In genomic region chr1:30976143-30976542, GRCh38 we compare ENCODE assay signal across 9 cellular contexts.
DNase-seq lines count a peak whose midpoint lies in the region; ATAC-seq lines count a peak whose summit lies in the region.
"Had no signal": no experiment of that assay in that cellular context is flagged by ENCODE, and none has a peak within 500 bp of the region (broad histone marks: within the 10 kb centered on the region; RNA-seq: fewer than 3 reads in every experiment).

No MANE protein-coding gene starts in this region.

- no peaks in the 10 kb centered on the region for H3K9me3 Mint-ChIP-seq in activated T-helper 2 cell treated with anti-CD3 and anti-CD28 coated beads, Interferon-gamma antibody, Interleukin-2, Interleukin-4, amounts not matched to agents 10 μg/mL and 5 μg/mL and 100 μg/mL, durations not matched to agents 14 hours and 24 hours and 36 hours
- H3K9me3 Mint-ChIP-seq in stimulated activated memory B cell treated with anti-CD40 and anti-IgM and Interleukin-4, amounts not matched to agents 10 μg/mL and 1 μg/mL and 100 μg/mL, for 72 hours: no peaks in the 10 kb centered on the region

- no peak overlapping the region for H3K4me3 Mint-ChIP-seq in activated T-helper 2 cell treated with anti-CD3 and anti-CD28 coated beads, Interferon-gamma antibody, Interleukin-2, Interleukin-4, amounts not matched to agents 10 μg/mL and 5 μg/mL and 100 μg/mL, durations not matched to agents 14 hours and 24 hours and 36 hours (ENCODE audit: low read depth)
- no peak overlapping the region for H3K4me3 Mint-ChIP-seq in stimulated activated memory B cell treated with anti-CD40 and anti-IgM and Interleukin-4, amounts not matched to agents 10 μg/mL and 1 μg/mL and 100 μg/mL, for 72 hours

- H3K27ac Mint-ChIP-seq in activated T-helper 2 cell treated with anti-CD3 and anti-CD28 coated beads, Interferon-gamma antibody, Interleukin-2, Interleukin-4, amounts not matched to agents 10 μg/mL and 5 μg/mL and 100 μg/mL, durations not matched to agents 14 hours and 24 hours and 36 hours: peak overlapping the region; percentile 64
- H3K27ac Mint-ChIP-seq in stimulated activated memory B cell treated with anti-CD40 and anti-IgM and Interleukin-4, amounts not matched to agents 10 μg/mL and 1 μg/mL and 100 μg/mL, for 72 hours: peak overlapping the region; percentile 59

- intact Hi-C loops in activated T-helper 2 cell treated with anti-CD3 and anti-CD28 coated beads, Interferon-gamma antibody, Interleukin-2, Interleukin-4, amounts not matched to agents 10 μg/mL and 5 μg/mL and 100 μg/mL, durations not matched to agents 14 hours and 24 hours and 36 hours (cut with micrococcal nuclease): loop anchor here (2.0 kb wide), 1 partner anchor 35 kb away; no protein-coding TSS in a partner anchor
- intact Hi-C loops in left ventricle myocardium superior (cut with micrococcal nuclease): loop anchor here (5.0 to 10.0 kb wide), 2 partner anchors 51 to 89 kb away; partner anchors contain the start of gene PUM1

- H3K4me1 Mint-ChIP-seq in activated T-helper 2 cell treated with anti-CD3 and anti-CD28 coated beads, Interferon-gamma antibody, Interleukin-2, Interleukin-4, amounts not matched to agents 10 μg/mL and 5 μg/mL and 100 μg/mL, durations not matched to agents 14 hours and 24 hours and 36 hours (ENCODE audit: low read depth): peaks cover 50% of the 10 kb centered on the region
- H3K4me1 Mint-ChIP-seq in stimulated activated memory B cell treated with anti-CD40 and anti-IgM and Interleukin-4, amounts not matched to agents 10 μg/mL and 1 μg/mL and 100 μg/mL, for 72 hours: peaks cover 43% of the 10 kb centered on the region

- DNase-seq in HCEC 1CT (peak; percentile 60), left ventricle myocardium superior (no peak), NCI-H526 treated with DMSO at 0.1 percent for 48 hours (lab: John Stamatoyannopoulos, UW) (no peak), NCI-H128 (lab: John Stamatoyannopoulos, UW; ENCODE audit: unreplicated experiment) (no peak)
- no peak for DNase-seq in activated T-helper 2 cell treated with anti-CD3 and anti-CD28 coated beads, Interferon-gamma antibody, Interleukin-2, Interleukin-4, amounts not matched to agents 10 μg/mL and 5 μg/mL and 100 μg/mL, durations not matched to agents 14 hours and 24 hours and 36 hours (ENCODE audit: low spot score)
- DNase-seq: NCI-H526; stimulated activated CD4-positive, alpha-beta T cell treated with anti-CD3 and anti-CD28 coated beads, Interleukin-15, amount 100 ng/mL, for 24 hours had no signal

- no peaks in the 10 kb centered on the region for H3K27me3 Mint-ChIP-seq in activated T-helper 2 cell treated with anti-CD3 and anti-CD28 coated beads, Interferon-gamma antibody, Interleukin-2, Interleukin-4, amounts not matched to agents 10 μg/mL and 5 μg/mL and 100 μg/mL, durations not matched to agents 14 hours and 24 hours and 36 hours (ENCODE audit: low read depth)
- H3K27me3 Mint-ChIP-seq in stimulated activated memory B cell treated with anti-CD40 and anti-IgM and Interleukin-4, amounts not matched to agents 10 μg/mL and 1 μg/mL and 100 μg/mL, for 72 hours: no peaks in the 10 kb centered on the region

- peak; percentile 42 for ATAC-seq in left ventricle myocardium superior
- no peak for ATAC-seq in stimulated activated memory B cell treated with anti-CD40 and anti-IgM and Interleukin-4, amounts not matched to agents 10 μg/mL and 1 μg/mL and 100 μg/mL, for 72 hours
- ATAC-seq in HG02852 (IDR thresholded peaks at IDR 0.05; ENCODE audit: unreplicated experiment): no peak

- H3K36me3 Mint-ChIP-seq in activated T-helper 2 cell treated with anti-CD3 and anti-CD28 coated beads, Interferon-gamma antibody, Interleukin-2, Interleukin-4, amounts not matched to agents 10 μg/mL and 5 μg/mL and 100 μg/mL, durations not matched to agents 14 hours and 24 hours and 36 hours (ENCODE audit: low read depth): peaks cover 75% of the 10 kb centered on the region
- H3K36me3 Mint-ChIP-seq in stimulated activated memory B cell treated with anti-CD40 and anti-IgM and Interleukin-4, amounts not matched to agents 10 μg/mL and 1 μg/mL and 100 μg/mL, for 72 hours: peaks cover 57% of the 10 kb centered on the region
